Comparison of ENCODE assay signal across 2 cellular contexts in the genomic region with DNA sequence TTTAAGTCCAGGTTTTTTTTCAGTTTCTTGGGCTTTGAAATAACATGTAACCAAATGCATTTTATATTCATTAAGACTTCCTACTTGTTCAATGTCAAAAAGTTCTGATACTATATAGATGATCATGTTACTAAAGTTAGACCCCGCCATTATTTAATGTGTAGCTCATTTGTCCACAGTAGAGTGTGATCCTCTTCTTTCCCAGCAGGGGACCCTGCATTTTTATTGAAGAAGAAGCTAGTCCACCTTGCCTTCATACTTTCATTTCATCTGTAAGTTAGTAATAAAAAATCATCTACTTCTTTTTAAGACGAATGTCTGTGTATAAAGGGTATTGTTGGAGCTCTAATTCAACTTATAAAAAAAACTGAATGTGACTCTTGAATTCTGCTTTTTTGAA.
TF ChIP-seq lines count a peak whose summit lies in the region.

No MANE protein-coding gene starts in this region.

TF ChIP-seq in SK-N-SH, 30 proteins besides CTCF, POLR2A, EP300 and RAD21 (continued from another document):
- TF ChIP-seq NRF1 (IDR thresholded peaks at IDR 0.05; ENCODE audit: low read depth, low read length) (no peak), GABPA (IDR thresholded peaks at IDR 0.05; ENCODE audit: low read depth) (no peak), ELF1 (IDR thresholded peaks at IDR 0.05) (no peak), TCF12 (IDR thresholded peaks at IDR 0.05) (no peak), SMC3 (IDR thresholded peaks at IDR 0.05; ENCODE audit: low read depth, low read length) (no peak), TAF1 (IDR thresholded peaks at IDR 0.05; ENCODE audit: borderline replicate concordance, low read depth, low read length) (no peak), FOSL2 (IDR thresholded peaks at IDR 0.05; ENCODE audit: borderline replicate concordance, low read depth) (no peak), YY1 (IDR thresholded peaks at IDR 0.05; ENCODE audit: low read depth) (no peak)
- TF ChIP-seq, protein P1, sequence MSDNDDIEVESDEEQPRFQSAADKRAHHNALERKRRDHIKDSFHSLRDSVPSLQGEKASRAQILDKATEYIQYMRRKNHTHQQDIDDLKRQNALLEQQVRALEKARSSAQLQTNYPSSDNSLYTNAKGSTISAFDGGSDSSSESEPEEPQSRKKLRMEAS (IDR thresholded peaks at IDR 0.05; ENCODE audit: low read depth), result no peak
- TF ChIP-seq, protein P2, sequence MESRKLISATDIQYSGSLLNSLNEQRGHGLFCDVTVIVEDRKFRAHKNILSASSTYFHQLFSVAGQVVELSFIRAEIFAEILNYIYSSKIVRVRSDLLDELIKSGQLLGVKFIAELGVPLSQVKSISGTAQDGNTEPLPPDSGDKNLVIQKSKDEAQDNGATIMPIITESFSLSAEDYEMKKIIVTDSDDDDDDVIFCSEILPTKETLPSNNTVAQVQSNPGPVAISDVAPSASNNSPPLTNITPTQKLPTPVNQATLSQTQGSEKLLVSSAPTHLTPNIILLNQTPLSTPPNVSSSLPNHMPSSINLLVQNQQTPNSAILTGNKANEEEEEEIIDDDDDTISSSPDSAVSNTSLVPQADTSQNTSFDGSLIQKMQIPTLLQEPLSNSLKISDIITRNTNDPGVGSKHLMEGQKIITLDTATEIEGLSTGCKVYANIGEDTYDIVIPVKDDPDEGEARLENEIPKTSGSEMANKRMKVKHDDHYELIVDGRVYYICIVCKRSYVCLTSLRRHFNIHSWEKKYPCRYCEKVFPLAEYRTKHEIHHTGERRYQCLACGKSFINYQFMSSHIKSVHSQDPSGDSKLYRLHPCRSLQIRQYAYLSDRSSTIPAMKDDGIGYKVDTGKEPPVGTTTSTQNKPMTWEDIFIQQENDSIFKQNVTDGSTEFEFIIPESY (IDR thresholded peaks at IDR 0.05; ENCODE audit: borderline replicate concordance, low read depth), result no peak
- TF ChIP-seq, protein P3, sequence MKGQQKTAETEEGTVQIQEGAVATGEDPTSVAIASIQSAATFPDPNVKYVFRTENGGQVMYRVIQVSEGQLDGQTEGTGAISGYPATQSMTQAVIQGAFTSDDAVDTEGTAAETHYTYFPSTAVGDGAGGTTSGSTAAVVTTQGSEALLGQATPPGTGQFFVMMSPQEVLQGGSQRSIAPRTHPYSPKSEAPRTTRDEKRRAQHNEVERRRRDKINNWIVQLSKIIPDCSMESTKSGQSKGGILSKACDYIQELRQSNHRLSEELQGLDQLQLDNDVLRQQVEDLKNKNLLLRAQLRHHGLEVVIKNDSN (IDR thresholded peaks at IDR 0.05; ENCODE audit: borderline replicate concordance, low read depth), result no peak
- TF ChIP-seq, protein P4, sequence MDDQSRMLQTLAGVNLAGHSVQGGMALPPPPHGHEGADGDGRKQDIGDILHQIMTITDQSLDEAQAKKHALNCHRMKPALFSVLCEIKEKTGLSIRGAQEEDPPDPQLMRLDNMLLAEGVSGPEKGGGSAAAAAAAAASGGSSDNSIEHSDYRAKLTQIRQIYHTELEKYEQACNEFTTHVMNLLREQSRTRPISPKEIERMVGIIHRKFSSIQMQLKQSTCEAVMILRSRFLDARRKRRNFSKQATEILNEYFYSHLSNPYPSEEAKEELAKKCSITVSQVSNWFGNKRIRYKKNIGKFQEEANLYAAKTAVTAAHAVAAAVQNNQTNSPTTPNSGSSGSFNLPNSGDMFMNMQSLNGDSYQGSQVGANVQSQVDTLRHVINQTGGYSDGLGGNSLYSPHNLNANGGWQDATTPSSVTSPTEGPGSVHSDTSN (IDR thresholded peaks at IDR 0.05), result no peak

TF ChIP-seq in SK-N-SH treated with all-trans-retinoic acid at 6 μM for 48 hours, 23 proteins besides CTCF, POLR2A, EP300 and RAD21 (continued from another document):
- TF ChIP-seq, protein P5, sequence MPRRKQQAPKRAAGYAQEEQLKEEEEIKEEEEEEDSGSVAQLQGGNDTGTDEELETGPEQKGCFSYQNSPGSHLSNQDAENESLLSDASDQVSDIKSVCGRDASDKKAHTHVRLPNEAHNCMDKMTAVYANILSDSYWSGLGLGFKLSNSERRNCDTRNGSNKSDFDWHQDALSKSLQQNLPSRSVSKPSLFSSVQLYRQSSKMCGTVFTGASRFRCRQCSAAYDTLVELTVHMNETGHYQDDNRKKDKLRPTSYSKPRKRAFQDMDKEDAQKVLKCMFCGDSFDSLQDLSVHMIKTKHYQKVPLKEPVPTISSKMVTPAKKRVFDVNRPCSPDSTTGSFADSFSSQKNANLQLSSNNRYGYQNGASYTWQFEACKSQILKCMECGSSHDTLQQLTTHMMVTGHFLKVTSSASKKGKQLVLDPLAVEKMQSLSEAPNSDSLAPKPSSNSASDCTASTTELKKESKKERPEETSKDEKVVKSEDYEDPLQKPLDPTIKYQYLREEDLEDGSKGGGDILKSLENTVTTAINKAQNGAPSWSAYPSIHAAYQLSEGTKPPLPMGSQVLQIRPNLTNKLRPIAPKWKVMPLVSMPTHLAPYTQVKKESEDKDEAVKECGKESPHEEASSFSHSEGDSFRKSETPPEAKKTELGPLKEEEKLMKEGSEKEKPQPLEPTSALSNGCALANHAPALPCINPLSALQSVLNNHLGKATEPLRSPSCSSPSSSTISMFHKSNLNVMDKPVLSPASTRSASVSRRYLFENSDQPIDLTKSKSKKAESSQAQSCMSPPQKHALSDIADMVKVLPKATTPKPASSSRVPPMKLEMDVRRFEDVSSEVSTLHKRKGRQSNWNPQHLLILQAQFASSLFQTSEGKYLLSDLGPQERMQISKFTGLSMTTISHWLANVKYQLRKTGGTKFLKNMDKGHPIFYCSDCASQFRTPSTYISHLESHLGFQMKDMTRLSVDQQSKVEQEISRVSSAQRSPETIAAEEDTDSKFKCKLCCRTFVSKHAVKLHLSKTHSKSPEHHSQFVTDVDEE (CRISPR knock-in tag; IDR thresholded peaks at IDR 0.05), result no peak
- TF ChIP-seq ZFP3 (CRISPR knock-in tag; IDR thresholded peaks at IDR 0.05) (no peak), ZNF565 (CRISPR knock-in tag; conservative IDR thresholded peaks at IDR 0.05; ENCODE audit: low read depth) (no peak), CSDC2 (CRISPR knock-in tag; IDR thresholded peaks at IDR 0.05) (no peak), ISL1 (CRISPR knock-in tag; IDR thresholded peaks at IDR 0.05) (no peak), ARNTL (CRISPR knock-in tag; IDR thresholded peaks at IDR 0.05; ENCODE audit: borderline replicate concordance, low read depth) (no peak), ZNF8 (CRISPR knock-in tag; IDR thresholded peaks at IDR 0.05) (no peak), BACH2 (CRISPR knock-in tag; IDR thresholded peaks at IDR 0.05; ENCODE audit: borderline replicate concordance) (no peak), ZNF70 (CRISPR knock-in tag; IDR thresholded peaks at IDR 0.05) (no peak), RARB (CRISPR knock-in tag; IDR thresholded peaks at IDR 0.05) (no peak), ZFP30 (CRISPR knock-in tag; IDR thresholded peaks at IDR 0.05) (no peak), TOX (CRISPR knock-in tag; IDR thresholded peaks at IDR 0.05; ENCODE audit: borderline replicate concordance) (no peak), GLIS3 (CRISPR knock-in tag; IDR thresholded peaks at IDR 0.05) (no peak), TCF4 (CRISPR knock-in tag; IDR thresholded peaks at IDR 0.05; ENCODE audit: borderline replicate concordance) (no peak)
- TF ChIP-seq, protein P6, sequence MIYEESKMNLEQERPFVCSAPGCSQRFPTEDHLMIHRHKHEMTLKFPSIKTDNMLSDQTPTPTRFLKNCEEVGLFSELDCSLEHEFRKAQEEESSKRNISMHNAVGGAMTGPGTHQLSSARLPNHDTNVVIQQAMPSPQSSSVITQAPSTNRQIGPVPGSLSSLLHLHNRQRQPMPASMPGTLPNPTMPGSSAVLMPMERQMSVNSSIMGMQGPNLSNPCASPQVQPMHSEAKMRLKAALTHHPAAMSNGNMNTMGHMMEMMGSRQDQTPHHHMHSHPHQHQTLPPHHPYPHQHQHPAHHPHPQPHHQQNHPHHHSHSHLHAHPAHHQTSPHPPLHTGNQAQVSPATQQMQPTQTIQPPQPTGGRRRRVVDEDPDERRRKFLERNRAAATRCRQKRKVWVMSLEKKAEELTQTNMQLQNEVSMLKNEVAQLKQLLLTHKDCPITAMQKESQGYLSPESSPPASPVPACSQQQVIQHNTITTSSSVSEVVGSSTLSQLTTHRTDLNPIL (CRISPR knock-in tag; IDR thresholded peaks at IDR 0.05; ENCODE audit: low read depth), result no peak
TF ChIP-seq in SK-N-SH treated with all-trans-retinoic acid at 6 μM for 48 hours: peak in this region for 0.
